ENCODE assay signal across 16 cellular contexts in genomic region chr15:71199384-71200351, GRCh38.
DNase-seq lines count a peak whose midpoint lies in the region; ATAC-seq, FAIRE-seq and TF ChIP-seq lines count a peak whose summit lies in the region.
"Had no signal": no experiment of that assay in that cellular context is flagged by ENCODE, and none has a peak within 500 bp of the region (broad histone marks: within the 10 kb centered on the region; RNA-seq: fewer than 3 reads in every experiment).

No MANE protein-coding gene starts in this region.

- in situ Hi-C loops in GM23248 (cut with MboI) (no loop called here), K562 (cut with MboI) (no loop called here), GM13977 (cut with MboI; ENCODE audit: low pct_unique_long_range_greater_than_20kb, low sequenced_read_pairs, unreplicated experiment) (no loop called here)

- TF ChIP-seq POLR2A in A549 (IDR thresholded peaks at IDR 0.05; ENCODE audit: low read length), result peak; percentile 30
- no peak for TF ChIP-seq POLR2A in K562 (conservative IDR thresholded peaks at IDR 0.05)
- TF ChIP-seq POLR2A in Peyer's patch (IDR thresholded peaks at IDR 0.05), result no peak

- BruUV-seq in K562 (replicated peaks; lab: Mats Ljungman, UMichigan), result no TSS peak

- no peaks in the 10 kb centered on the region for H3K9me3 ChIP-seq in A549
- no peaks in the 10 kb centered on the region for H3K9me3 ChIP-seq in GM23248 (ENCODE audit: low read depth)
- H3K9me3 ChIP-seq in K562 (replicated peaks; ENCODE audit: control insufficient read depth, insufficient read depth, low read depth, low read length), result no peaks in the 10 kb centered on the region
- H3K9me3 ChIP-seq in Peyer's patch, result no peaks in the 10 kb centered on the region
- H3K9me3 ChIP-seq: spleen, transverse colon had no signal

- H3K27ac ChIP-seq in A549 (peak overlapping the region; percentile 3; a peak in 2 of 6 replicates), GM23248 (no peak overlapping the region), K562 (ENCODE audit: extremely low read depth, low read depth, low read length) (no peak overlapping the region), Peyer's patch (no peak overlapping the region)
- H3K27ac ChIP-seq: spleen, transverse colon had no signal

- peaks cover 33% of the 10 kb centered on the region for H3K4me1 ChIP-seq in A549
- H3K4me1 ChIP-seq in GM23248 (ENCODE audit: insufficient read depth), result peaks cover 7% of the 10 kb centered on the region; the same call in 1 of the 2 replicates
- H3K4me1 ChIP-seq in K562 (replicated peaks in 1 of 2; ENCODE audit: control insufficient read depth in 2 of 2, insufficient read depth in 2 of 2, low read length in 2 of 2), result no peaks in the 10 kb centered on the region; a peak in 1 of 5 replicates
- H3K4me1 ChIP-seq in Peyer's patch, result no peaks in the 10 kb centered on the region
- H3K4me1 ChIP-seq: spleen had no signal

- TF ChIP-seq CTCF in A549 (IDR thresholded peaks at IDR 0.05), result no peak
- no peak for TF ChIP-seq CTCF in K562 (IDR thresholded peaks at IDR 0.05 in 2 of 3, conservative IDR thresholded peaks at IDR 0.05 in 1 of 3; ENCODE audit: insufficient read depth in 2 of 3, low read depth in 1 of 3, low read length in 3 of 3)
- TF ChIP-seq CTCF in GM13977 (IDR thresholded peaks at IDR 0.05; ENCODE audit: extremely low read depth, insufficient read depth, missing control alignments), result no peak
- no peak for TF ChIP-seq CTCF in Peyer's patch (IDR thresholded peaks at IDR 0.05)

- H3K4me3 Mint-ChIP-seq in activated T-helper 2 cell treated with anti-CD3 and anti-CD28 coated beads, Interferon-gamma antibody, Interleukin-2, Interleukin-4, amounts not matched to agents 10 μg/mL and 5 μg/mL and 100 μg/mL, durations not matched to agents 14 hours and 24 hours and 36 hours (ENCODE audit: low read depth), result no peak overlapping the region
- H3K4me3 Mint-ChIP-seq: naive thymus-derived CD4-positive, alpha-beta T cell had no signal

- POLR2A ChIA-PET in A549 (lab: Yijun Ruan, JAX), result no interaction called here
- POLR2A ChIA-PET in K562 (lab: Yijun Ruan, JAX), result no interaction called here

- no peaks in the 10 kb centered on the region for H3K9me2 ChIP-seq in GM23248 (ENCODE audit: insufficient read depth)

- TF ChIP-seq RAD21 in A549 (conservative IDR thresholded peaks at IDR 0.05 in 1 of 2, IDR thresholded peaks at IDR 0.05 in 1 of 2), result no peak
- TF ChIP-seq RAD21 in K562 (CRISPR knock-in tag; conservative IDR thresholded peaks at IDR 0.05 in 1 of 2, IDR thresholded peaks at IDR 0.05 in 1 of 2), result no peak

- H3K27me3 Mint-ChIP-seq in activated T-helper 2 cell treated with anti-CD3 and anti-CD28 coated beads, Interferon-gamma antibody, Interleukin-2, Interleukin-4, amounts not matched to agents 10 μg/mL and 5 μg/mL and 100 μg/mL, durations not matched to agents 14 hours and 24 hours and 36 hours (ENCODE audit: low read depth), result peaks cover 2% of the 10 kb centered on the region

- no peaks in the 10 kb centered on the region for H3K9me1 ChIP-seq in K562 (ENCODE audit: control insufficient read depth, insufficient read depth, low read length)

- peaks cover 8% of the 10 kb centered on the region for H3K9me3 Mint-ChIP-seq in activated T-helper 2 cell treated with anti-CD3 and anti-CD28 coated beads, Interferon-gamma antibody, Interleukin-2, Interleukin-4, amounts not matched to agents 10 μg/mL and 5 μg/mL and 100 μg/mL, durations not matched to agents 14 hours and 24 hours and 36 hours

- H3K27ac Mint-ChIP-seq in activated T-helper 2 cell treated with anti-CD3 and anti-CD28 coated beads, Interferon-gamma antibody, Interleukin-2, Interleukin-4, amounts not matched to agents 10 μg/mL and 5 μg/mL and 100 μg/mL, durations not matched to agents 14 hours and 24 hours and 36 hours, result no peak overlapping the region
- H3K27ac Mint-ChIP-seq: naive thymus-derived CD4-positive, alpha-beta T cell had no signal

- H4K20me1 ChIP-seq in GM23248 (ENCODE audit: insufficient read depth) (no peaks in the 10 kb centered on the region), K562 (replicated peaks; ENCODE audit: control insufficient read depth, insufficient read depth, low read length) (no peaks in the 10 kb centered on the region; the same call in 1 of the 2 replicates)

- H2AFZ ChIP-seq in GM23248 (no peak overlapping the region), K562 (ENCODE audit: low read depth, low read length) (no peak overlapping the region)

- peak; percentile 41 to 45; a peak in 5 of 6 replicates for ATAC-seq in A549
- no peak for ATAC-seq in K562
- ATAC-seq: naive thymus-derived CD4-positive, alpha-beta T cell had no signal

- no peak overlapping the region for H3K9ac ChIP-seq in GM23248
- no peak overlapping the region for H3K9ac ChIP-seq in K562 (ENCODE audit: insufficient read depth in 1 of 2, low read depth in 2 of 2, low read length in 2 of 2)

- CTCF ChIA-PET in A549 (lab: Yijun Ruan, JAX) (no interaction called here), K562 (lab: Yijun Ruan, JAX; ENCODE audit: low intra/inter-chr PET ratio) (no interaction called here)

- H3K4me1 Mint-ChIP-seq in activated T-helper 2 cell treated with anti-CD3 and anti-CD28 coated beads, Interferon-gamma antibody, Interleukin-2, Interleukin-4, amounts not matched to agents 10 μg/mL and 5 μg/mL and 100 μg/mL, durations not matched to agents 14 hours and 24 hours and 36 hours (ENCODE audit: low read depth), result no peaks in the 10 kb centered on the region
- H3K4me1 Mint-ChIP-seq: naive thymus-derived CD4-positive, alpha-beta T cell had no signal

- H3K4me3 ChIP-seq in A549, result no peak overlapping the region
- no peak overlapping the region for H3K4me3 ChIP-seq in GM23248
- no peak overlapping the region for H3K4me3 ChIP-seq in K562
- H3K4me3 ChIP-seq in Peyer's patch, result no peak overlapping the region
- H3K4me3 ChIP-seq: lung, spleen, transverse colon had no signal

- H3K4me2 ChIP-seq in A549 (no peak overlapping the region), GM23248 (ENCODE audit: unreplicated experiment) (no peak overlapping the region), K562 (ENCODE audit: insufficient read depth, low read length) (no peak overlapping the region)

- TF ChIP-seq EP300 in A549 (IDR thresholded peaks at IDR 0.05) (no peak), K562 (IDR thresholded peaks at IDR 0.05; ENCODE audit: low read length) (no peak)

- 84% methylated on average over 6 of the region's 6 CpGs for WGBS in A549 (ENCODE audit: missing lambda C conversion rate)
- WGBS in GM23248 (ENCODE audit: low coverage in 1 of 2, low lambda C conversion rate in 2 of 2, missing lambda C conversion rate in 2 of 2), 2 experiments, result 75 to 80% methylated on average over 5 to 6 of the region's 6 CpGs
- 0% methylated on average over 6 of the region's 6 CpGs for WGBS in K562 (ENCODE audit: insufficient coverage, low coverage, missing lambda C conversion rate)

- no peaks in the 10 kb centered on the region for H3K36me3 ChIP-seq in GM23248 (ENCODE audit: low read depth)
- H3K36me3 ChIP-seq in K562 (ENCODE audit: control insufficient read depth, insufficient read depth, low read length), result no peaks in the 10 kb centered on the region
- no peaks in the 10 kb centered on the region for H3K36me3 ChIP-seq in Peyer's patch
- H3K36me3 ChIP-seq: spleen, transverse colon had no signal

- H3K36me3 Mint-ChIP-seq in activated T-helper 2 cell treated with anti-CD3 and anti-CD28 coated beads, Interferon-gamma antibody, Interleukin-2, Interleukin-4, amounts not matched to agents 10 μg/mL and 5 μg/mL and 100 μg/mL, durations not matched to agents 14 hours and 24 hours and 36 hours (ENCODE audit: low read depth), result no peaks in the 10 kb centered on the region
- H3K36me3 Mint-ChIP-seq: naive thymus-derived CD4-positive, alpha-beta T cell had no signal

- DNase-seq in A549 (ENCODE audit: low read depth in 1 of 2, low spot score in 1 of 2) (peak in 1 of 2 experiments; percentile 31), GM23248 (peak; percentile 39), K562 (ENCODE audit: extremely low read depth in 1 of 4, low spot score in 3 of 4) (no peak), kidney tubule cell (ENCODE audit: low spot score) (peak; percentile 35), GM13977 (ENCODE audit: low spot score) (no peak), NCI-H345 (lab: John Stamatoyannopoulos, UW) (no peak), Peyer's patch (no peak)
- DNase-seq in activated T-helper 2 cell treated with anti-CD3 and anti-CD28 coated beads, Interferon-gamma antibody, Interleukin-2, Interleukin-4, amounts not matched to agents 10 μg/mL and 5 μg/mL and 100 μg/mL, durations not matched to agents 14 hours and 24 hours and 36 hours (ENCODE audit: low spot score), result no peak
- DNase-seq: activated gamma-delta T cell; naive thymus-derived CD4-positive, alpha-beta T cell; NCI-H187; NCI-H510A treated with DMSO at 0.1 percent for 48 hours; spleen; transverse colon had no signal

- H3K79me2 ChIP-seq in GM23248 (ENCODE audit: insufficient read depth) (peaks cover 22% of the 10 kb centered on the region), K562 (ENCODE audit: control insufficient read depth, insufficient read depth, low read length) (no peaks in the 10 kb centered on the region)

- intact Hi-C loops in K562 (cut with micrococcal nuclease), result no loop called here
- intact Hi-C loops in activated T-helper 2 cell treated with anti-CD3 and anti-CD28 coated beads, Interferon-gamma antibody, Interleukin-2, Interleukin-4, amounts not matched to agents 10 μg/mL and 5 μg/mL and 100 μg/mL, durations not matched to agents 14 hours and 24 hours and 36 hours (cut with micrococcal nuclease), result no loop called here

- no peaks in the 10 kb centered on the region for H3K27me3 ChIP-seq in GM23248 (replicated peaks; ENCODE audit: insufficient read depth)
- no peaks in the 10 kb centered on the region; a peak in 1 of 5 replicates for H3K27me3 ChIP-seq in K562 (ENCODE audit: control insufficient read depth in 2 of 2, insufficient read depth in 2 of 2, low read length in 2 of 2)
- no peaks in the 10 kb centered on the region for H3K27me3 ChIP-seq in Peyer's patch
- H3K27me3 ChIP-seq: spleen, transverse colon had no signal

- H3F3A ChIP-seq in GM23248 (ENCODE audit: insufficient read depth), result no peaks in the 10 kb centered on the region

- FAIRE-seq in A549 (lab: Jason Lieb, UNC) (peak; percentile 93), K562 (lab: Jason Lieb, UNC) (peak; percentile 83)
- FAIRE-seq: frontal cortex had no signal

TF ChIP-seq in A549, 52 proteins besides CTCF, POLR2A, EP300 and RAD21 (continues in another document):
- TF ChIP-seq POLR2AphosphoS2 (conservative IDR thresholded peaks at IDR 0.05; ENCODE audit: low read length) (no peak), EHF (CRISPR knock-in tag; IDR thresholded peaks at IDR 0.05) (no peak), GATA3 (IDR thresholded peaks at IDR 0.05; ENCODE audit: borderline replicate concordance) (no peak)

TF ChIP-seq in K562, 482 proteins besides CTCF, POLR2A, EP300 and RAD21:
- 0 out of 2 replicates have a peak, but pooled peaks have one; percentile 11 for TF ChIP-seq ELF4 (CRISPR knock-in tag; IDR thresholded peaks at IDR 0.05)
- no peak for TF ChIP-seq TRIM24 (IDR thresholded peaks at IDR 0.05)

Comparison
In these comparisons a context has a peak if more than half of its experiments do, and no peak if none do; other contexts are left out.
1. DNase-seq: peak in GM23248 (single experiment) and kidney tubule cell (single experiment); none in K562 (0 of 4), GM13977 (single experiment), NCI-H345 (single experiment), activated T-helper 2 cell treated with anti-CD3 and anti-CD28 coated beads, Interferon-gamma antibody, Interleukin-2, Interleukin-4, amounts not matched to agents 10 μg/mL and 5 μg/mL and 100 μg/mL, durations not matched to agents 14 hours and 24 hours and 36 hours (single experiment) and Peyer's patch (0 of 3).
2. H3K27ac ChIP-seq: peak in A549 (2 of 2); none in GM23248 (single experiment), K562 (single experiment) and Peyer's patch (0 of 4).
3. Of the 35 proteins assayed by ChIP-seq in both K562 and A549: peak only in K562: none; only in A549: POLR2A; in both: none; in neither: 34.